1 cellular context compared by ENCODE assay signal in genomic region chr10:77162697-77163096, GRCh38.
A peak's percentile ranks its signal among the peaks of the same experiment; 100 is the strongest.
TF ChIP-seq lines count a peak whose summit lies in the region.

No MANE protein-coding gene starts in this region.

TF ChIP-seq in A549, 52 proteins besides CTCF, POLR2A, EP300 and RAD21 (continued from another document):
- TF ChIP-seq, protein P1, sequence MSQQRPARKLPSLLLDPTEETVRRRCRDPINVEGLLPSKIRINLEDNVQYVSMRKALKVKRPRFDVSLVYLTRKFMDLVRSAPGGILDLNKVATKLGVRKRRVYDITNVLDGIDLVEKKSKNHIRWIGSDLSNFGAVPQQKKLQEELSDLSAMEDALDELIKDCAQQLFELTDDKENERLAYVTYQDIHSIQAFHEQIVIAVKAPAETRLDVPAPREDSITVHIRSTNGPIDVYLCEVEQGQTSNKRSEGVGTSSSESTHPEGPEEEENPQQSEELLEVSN (IDR thresholded peaks at IDR 0.05; ENCODE audit: borderline replicate concordance, low read depth): no peak
- TF ChIP-seq RARB (CRISPR knock-in tag; IDR thresholded peaks at IDR 0.05): no peak
- no peak for TF ChIP-seq HDAC2 (IDR thresholded peaks at IDR 0.05)
- TF ChIP-seq FOSL2 (IDR thresholded peaks at IDR 0.05): 0 out of 2 replicates have a peak, but pooled peaks have one; percentile 17
- TF ChIP-seq FOSL2 (CRISPR knock-in tag; IDR thresholded peaks at IDR 0.05): peak; percentile 84
- no peak for TF ChIP-seq FOSB (CRISPR knock-in tag; IDR thresholded peaks at IDR 0.05)
- TF ChIP-seq KDM1A (IDR thresholded peaks at IDR 0.05; ENCODE audit: low read depth): no peak
TF ChIP-seq in A549: peak in this region for 1.
